ENCODE assay signal across 14 cellular contexts in the genomic region with DNA sequence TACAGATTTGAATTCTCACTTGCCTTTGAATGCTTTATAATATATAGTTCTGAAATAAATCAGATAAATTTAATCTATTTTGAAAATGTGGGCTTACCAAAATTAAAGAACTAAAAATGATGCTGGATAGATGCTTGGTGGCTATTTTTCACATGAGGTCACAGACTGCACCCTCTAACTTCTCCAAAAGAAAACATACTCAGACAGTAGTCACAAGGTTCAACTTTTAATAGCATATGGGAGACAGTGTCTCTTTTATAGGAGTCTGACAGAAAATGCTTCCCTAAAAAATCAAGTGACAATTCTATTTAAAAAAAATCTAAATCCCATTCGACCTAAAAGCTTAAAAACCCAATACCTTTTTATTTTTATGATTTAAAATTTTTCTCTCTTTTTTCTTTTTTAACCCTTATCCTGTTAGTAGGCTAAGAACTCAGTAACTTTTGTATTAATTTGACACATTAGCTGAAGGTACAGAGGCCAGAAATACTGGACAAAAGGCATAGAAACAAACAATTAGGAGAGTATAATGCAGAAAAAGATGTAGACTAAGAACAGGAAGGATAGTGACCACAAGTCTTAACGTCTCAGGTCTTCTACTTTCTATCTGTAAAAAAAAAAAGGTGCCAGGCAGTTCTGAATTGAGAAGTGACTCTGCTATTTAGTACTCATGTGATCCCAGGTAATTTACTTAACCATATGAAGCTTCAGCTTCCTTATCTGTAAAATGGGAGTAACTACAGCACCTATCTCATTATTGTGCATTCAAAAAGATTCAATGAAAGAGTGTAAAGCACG. TPM values are rescaled to one million over a fixed set of nuclear protein-coding genes. Genes with fewer than 3 reads are reported as not detected.
DNase-seq lines count a peak whose midpoint lies in the region; ATAC-seq lines count a peak whose summit lies in the region.
"Had no signal": no experiment of that assay in that cellular context is flagged by ENCODE, and none has a peak within 500 bp of the region (broad histone marks: within the 10 kb centered on the region; RNA-seq: fewer than 3 reads in every experiment).

No MANE protein-coding gene starts in this region.

- no peak overlapping the region for H3K27ac ChIP-seq in Karpas-422 (ENCODE audit: low read length)
- no peak overlapping the region for H3K27ac ChIP-seq in CD4-positive, alpha-beta memory T cell (ENCODE audit: low read depth, low read length)
- H3K27ac ChIP-seq: gastrocnemius medialis had no signal

- H3K27me3 ChIP-seq in Karpas-422 (ENCODE audit: low read length): no peaks in the 10 kb centered on the region
- no peaks in the 10 kb centered on the region for H3K27me3 ChIP-seq in CD4-positive, alpha-beta memory T cell (ENCODE audit: insufficient read depth, low read length)
- H3K27me3 ChIP-seq: dorsolateral prefrontal cortex, gastrocnemius medialis had no signal

- H3K4me2 ChIP-seq in Karpas-422 (ENCODE audit: low read depth, low read length, poor library complexity, severe bottlenecking): no peak overlapping the region

- no peaks in the 10 kb centered on the region for H3K9me3 ChIP-seq in Karpas-422 (ENCODE audit: low read length)
- no peaks in the 10 kb centered on the region for H3K9me3 ChIP-seq in CD4-positive, alpha-beta memory T cell (ENCODE audit: control insufficient read depth in 1 of 2, low read length in 2 of 2)
- H3K9me3 ChIP-seq: gastrocnemius medialis had no signal

- H3K9me3 Mint-ChIP-seq in CD4-positive, alpha-beta memory T cell: no peaks in the 10 kb centered on the region

- no peak overlapping the region for H2AFZ ChIP-seq in Karpas-422 (ENCODE audit: low read length)

- no peak overlapping the region for H3K4me3 Mint-ChIP-seq in CD4-positive, alpha-beta memory T cell

- no peak overlapping the region for H3K4me3 ChIP-seq in Karpas-422 (ENCODE audit: low read length)
- H3K4me3 ChIP-seq in CD4-positive, alpha-beta memory T cell (ENCODE audit: low read length in 2 of 2): no peak overlapping the region
- H3K4me3 ChIP-seq: dorsolateral prefrontal cortex, gastrocnemius medialis had no signal

- no peaks in the 10 kb centered on the region for H3K36me3 Mint-ChIP-seq in CD4-positive, alpha-beta memory T cell

- no peak overlapping the region for H3K9ac ChIP-seq in Karpas-422 (ENCODE audit: low read length)

- no peaks in the 10 kb centered on the region for H4K20me1 ChIP-seq in Karpas-422 (ENCODE audit: insufficient read depth, low read depth, low read length)

- intact Hi-C loops in CD4-positive, alpha-beta memory T cell (cut with micrococcal nuclease): no loop called here

- no peaks in the 10 kb centered on the region for H3K4me1 ChIP-seq in Karpas-422 (ENCODE audit: low read length)
- H3K4me1 ChIP-seq in CD4-positive, alpha-beta memory T cell (ENCODE audit: insufficient read depth, low read length): no peaks in the 10 kb centered on the region
- H3K4me1 ChIP-seq: gastrocnemius medialis had no signal

- ATAC-seq in GM18508 (IDR thresholded peaks at IDR 0.05; ENCODE audit: insufficient read depth, unreplicated experiment): peak; percentile 79
- peak; percentile 70 for ATAC-seq in GM21367 (IDR thresholded peaks at IDR 0.05; ENCODE audit: unreplicated experiment)
- ATAC-seq in HG03025 (IDR thresholded peaks at IDR 0.05; ENCODE audit: low FRiP score, unreplicated experiment): peak; percentile 69
- ATAC-seq: gastrocnemius medialis, left colon had no signal

- no peaks in the 10 kb centered on the region for H3K4me1 Mint-ChIP-seq in CD4-positive, alpha-beta memory T cell

- H3K27me3 Mint-ChIP-seq in CD4-positive, alpha-beta memory T cell: no peaks in the 10 kb centered on the region

- H3K9me2 ChIP-seq in Karpas-422 (replicated peaks; ENCODE audit: insufficient read depth, low read length): no peaks in the 10 kb centered on the region

- peak; percentile 32 for DNase-seq in OCI-M1 (lab: John Stamatoyannopoulos, UW)
- no peak for DNase-seq in NCI-H1436 treated with DMSO at 0.1 percent for 48 hours (lab: John Stamatoyannopoulos, UW)
- no peak for DNase-seq in Karpas-422
- DNase-seq in CD4-positive, alpha-beta memory T cell: no peak
- DNase-seq in T-helper 9 cell: no peak
- DNase-seq: activated CD4-positive, alpha-beta T cell treated with anti-CD3 and anti-CD28 coated beads, Interleukin-2, amount 50 U/mL, for 1 hour; C1 segment of cervical spinal cord; dorsolateral prefrontal cortex; gastrocnemius medialis; left colon; nucleus accumbens had no signal

- peak overlapping the region in 1 of 7 donors; percentile 46 for H3K27ac Mint-ChIP-seq in CD4-positive, alpha-beta memory T cell

- POLR2A ChIA-PET in CD4-positive, alpha-beta memory T cell (lab: Charles Lee; ENCODE audit: partially characterized antibody): interaction anchor here (0.6 kb wide), 1 partner anchor 39 kb away, joined by 3 read pairs; no protein-coding TSS in a partner anchor

- H3K36me3 ChIP-seq in Karpas-422 (ENCODE audit: insufficient read depth, low read length): no peaks in the 10 kb centered on the region
- no peaks in the 10 kb centered on the region for H3K36me3 ChIP-seq in CD4-positive, alpha-beta memory T cell (ENCODE audit: insufficient read depth, low read length)
- H3K36me3 ChIP-seq: gastrocnemius medialis had no signal

- CTCF ChIA-PET in CD4-positive, alpha-beta memory T cell (lab: Charles Lee; ENCODE audit: partially characterized antibody): no interaction called here

- H3K79me2 ChIP-seq in Karpas-422 (ENCODE audit: low read length): no peaks in the 10 kb centered on the region

RNA-seq across cellular contexts. Expression of a gene that starts 7.6 kb away (rescaled TPM):
- 3.1 TPM in 1 of 2 replicates, not detected in the other for total RNA-seq in Karpas-422 (2014; rRNA removed; shearing (Covaris generic); ENCODE audit: low replicate concordance)
- under 1 TPM; 0.12 to 0.17 TPM for total RNA-seq in CD4-positive, alpha-beta memory T cell
- polyA plus RNA-seq in CD4-positive, alpha-beta memory T cell: not detected

RNA-seq across cellular contexts. Expression of a gene that starts 7.8 kb away (rescaled TPM):
- 81.7 and 90.2 TPM in 2 replicates for total RNA-seq in Karpas-422 (2014; rRNA removed; shearing (Covaris generic); ENCODE audit: low replicate concordance)
- total RNA-seq in CD4-positive, alpha-beta memory T cell: 10 to 100 TPM; 12.5 to 16.5 TPM
- polyA plus RNA-seq in CD4-positive, alpha-beta memory T cell: 10 to 100 TPM; 12.8 to 15.3 TPM
